In the genomic region with DNA sequence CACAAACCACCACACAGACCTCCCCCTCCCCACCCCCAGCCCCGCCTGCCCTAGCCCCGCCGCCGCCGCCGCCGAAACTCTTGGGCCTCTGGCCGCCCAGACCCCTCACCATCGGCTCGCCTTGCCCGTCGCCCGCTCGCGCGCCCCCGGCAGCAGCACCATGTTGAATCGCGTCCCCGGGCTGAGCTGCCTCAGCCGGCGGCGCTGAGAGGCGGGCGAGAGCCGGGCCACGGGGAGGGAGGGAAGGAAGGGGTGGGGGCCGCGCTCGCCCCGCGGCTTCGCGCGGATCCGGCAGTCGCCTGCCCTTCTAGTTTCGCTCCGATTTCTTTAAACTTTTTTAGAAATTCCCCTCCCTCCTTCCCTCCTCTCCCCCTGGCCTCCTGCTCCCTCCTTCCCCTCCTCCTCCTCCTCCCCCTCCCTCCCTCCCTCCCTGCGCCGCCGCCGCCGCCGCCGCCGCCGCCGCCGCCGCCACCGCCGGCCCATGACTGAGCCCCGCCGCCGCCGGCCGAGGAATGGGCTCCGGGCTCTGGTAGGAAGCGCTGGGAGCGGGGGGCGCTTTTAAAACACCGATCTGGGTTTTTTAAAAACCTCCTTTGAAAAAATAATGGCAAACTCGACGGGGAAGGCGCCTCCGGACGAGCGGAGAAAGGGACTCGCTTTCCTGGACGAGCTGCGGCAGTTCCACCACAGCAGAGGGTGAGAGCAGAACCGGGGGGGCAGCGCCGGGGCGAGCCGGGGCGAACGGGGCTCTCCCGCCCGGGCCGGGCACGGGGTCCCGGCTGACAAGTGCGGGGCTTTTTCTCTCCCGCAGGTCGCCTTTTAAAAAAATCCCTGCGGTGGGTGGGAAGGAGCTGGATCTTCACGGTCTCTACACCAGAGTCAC, we compare ENCODE assay signal across 8 cellular contexts.
A peak's percentile ranks its signal among the peaks of the same experiment; 100 is the strongest.
DNase-seq lines count a peak whose midpoint lies in the region; ATAC-seq lines count a peak whose summit lies in the region.

A gene with protein sequence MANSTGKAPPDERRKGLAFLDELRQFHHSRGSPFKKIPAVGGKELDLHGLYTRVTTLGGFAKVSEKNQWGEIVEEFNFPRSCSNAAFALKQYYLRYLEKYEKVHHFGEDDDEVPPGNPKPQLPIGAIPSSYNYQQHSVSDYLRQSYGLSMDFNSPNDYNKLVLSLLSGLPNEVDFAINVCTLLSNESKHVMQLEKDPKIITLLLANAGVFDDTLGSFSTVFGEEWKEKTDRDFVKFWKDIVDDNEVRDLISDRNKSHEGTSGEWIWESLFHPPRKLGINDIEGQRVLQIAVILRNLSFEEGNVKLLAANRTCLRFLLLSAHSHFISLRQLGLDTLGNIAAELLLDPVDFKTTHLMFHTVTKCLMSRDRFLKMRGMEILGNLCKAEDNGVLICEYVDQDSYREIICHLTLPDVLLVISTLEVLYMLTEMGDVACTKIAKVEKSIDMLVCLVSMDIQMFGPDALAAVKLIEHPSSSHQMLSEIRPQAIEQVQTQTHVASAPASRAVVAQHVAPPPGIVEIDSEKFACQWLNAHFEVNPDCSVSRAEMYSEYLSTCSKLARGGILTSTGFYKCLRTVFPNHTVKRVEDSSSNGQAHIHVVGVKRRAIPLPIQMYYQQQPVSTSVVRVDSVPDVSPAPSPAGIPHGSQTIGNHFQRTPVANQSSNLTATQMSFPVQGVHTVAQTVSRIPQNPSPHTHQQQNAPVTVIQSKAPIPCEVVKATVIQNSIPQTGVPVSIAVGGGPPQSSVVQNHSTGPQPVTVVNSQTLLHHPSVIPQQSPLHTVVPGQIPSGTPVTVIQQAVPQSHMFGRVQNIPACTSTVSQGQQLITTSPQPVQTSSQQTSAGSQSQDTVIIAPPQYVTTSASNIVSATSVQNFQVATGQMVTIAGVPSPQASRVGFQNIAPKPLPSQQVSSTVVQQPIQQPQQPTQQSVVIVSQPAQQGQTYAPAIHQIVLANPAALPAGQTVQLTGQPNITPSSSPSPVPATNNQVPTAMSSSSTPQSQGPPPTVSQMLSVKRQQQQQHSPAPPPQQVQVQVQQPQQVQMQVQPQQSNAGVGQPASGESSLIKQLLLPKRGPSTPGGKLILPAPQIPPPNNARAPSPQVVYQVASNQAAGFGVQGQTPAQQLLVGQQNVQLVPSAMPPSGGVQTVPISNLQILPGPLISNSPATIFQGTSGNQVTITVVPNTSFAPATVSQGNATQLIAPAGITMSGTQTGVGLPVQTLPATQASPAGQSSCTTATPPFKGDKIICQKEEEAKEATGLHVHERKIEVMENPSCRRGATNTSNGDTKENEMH (N-terminal part only) (plus strand): TSS at position 474 of the 883 bp plus-strand sequence. CDS start 131 bp downstream, at position 605.

- peak within 1 kb of the TSS; percentile 98 for H3K27ac ChIP-seq in effector memory CD4-positive, alpha-beta T cell (ENCODE audit: insufficient read depth, low read length, poor library complexity, severe bottlenecking)

- no peaks in the 10 kb centered on the region for H3K9me3 ChIP-seq in effector memory CD4-positive, alpha-beta T cell (ENCODE audit: control insufficient read depth, low read length)

- no peaks in the 10 kb centered on the region for H3K27me3 Mint-ChIP-seq in memory B cell

- no peaks in the 10 kb centered on the region for H3K27me3 ChIP-seq in effector memory CD4-positive, alpha-beta T cell (replicated peaks; ENCODE audit: control insufficient read depth, insufficient read depth, low read length, poor library complexity, severe bottlenecking)

- H3K4me1 ChIP-seq in effector memory CD4-positive, alpha-beta T cell (ENCODE audit: control insufficient read depth, insufficient read depth, low read length, poor library complexity, severe bottlenecking), result peaks cover 9% of the 10 kb centered on the region

- no peaks in the 10 kb centered on the region for H3K9me3 Mint-ChIP-seq in memory B cell

- peaks cover 14% of the 10 kb centered on the region for H3K4me1 Mint-ChIP-seq in memory B cell

- DNase-seq in 8988T, result peak; percentile 38
- peak; percentile 58 for DNase-seq in NCI-H526 treated with DMSO at 0.1 percent for 48 hours (lab: John Stamatoyannopoulos, UW)
- peak; percentile 88 for DNase-seq in activated CD8-positive, alpha-beta memory T cell treated with anti-CD3 and anti-CD28 coated beads for 24 hours
- DNase-seq in effector memory CD4-positive, alpha-beta T cell, result peak; percentile 55 to 57 (median 56)
- peak; percentile 54 to 73 for DNase-seq in memory B cell (ENCODE audit: low spot score in 2 of 2)
- DNase-seq in stimulated activated CD4-positive, alpha-beta T cell treated with anti-CD3 and anti-CD28 coated beads, TNF-alpha, amount 100 ng/mL, for 48 hours (ENCODE audit: low read depth in 3 of 3), result peak; percentile 33 to 56 (median 42)

- no peaks in the 10 kb centered on the region for H3K36me3 ChIP-seq in effector memory CD4-positive, alpha-beta T cell (ENCODE audit: control insufficient read depth, insufficient read depth, low read length)

- H3K36me3 Mint-ChIP-seq in memory B cell, result no peaks in the 10 kb centered on the region

- peak within 1 kb of the TSS; percentile 94 for H3K27ac Mint-ChIP-seq in memory B cell

- peak within 1 kb of the TSS; percentile 100 for H3K4me3 Mint-ChIP-seq in memory B cell

- peak within 1 kb of the TSS; percentile 95 for H3K4me3 ChIP-seq in effector memory CD4-positive, alpha-beta T cell (ENCODE audit: insufficient read depth, low read depth, low read length, poor library complexity, severe bottlenecking)

- ATAC-seq in GM18858 (IDR thresholded peaks at IDR 0.05; ENCODE audit: unreplicated experiment), result peak; percentile 3
- ATAC-seq in HG03095 (IDR thresholded peaks at IDR 0.05; ENCODE audit: unreplicated experiment), result peak; percentile 9
- peak; percentile 16 for ATAC-seq in memory B cell (ENCODE audit: low read depth)

Comparison
In these comparisons a context has a peak if more than half of its experiments do, and no peak if none do; other contexts are left out.
1. Peak in every context shown above with its lines: DNase-seq, ATAC-seq, H3K4me3 ChIP-seq and H3K27ac ChIP-seq.
2. DNase-seq: peak in every context shown above with its lines; median percentile 88 in activated CD8-positive, alpha-beta memory T cell treated with anti-CD3 and anti-CD28 coated beads for 24 hours; 64 in memory B cell; 58 in NCI-H526 treated with DMSO at 0.1 percent for 48 hours; 56 in effector memory CD4-positive, alpha-beta T cell; 42 in stimulated activated CD4-positive, alpha-beta T cell treated with anti-CD3 and anti-CD28 coated beads, TNF-alpha, amount 100 ng/mL, for 48 hours; 38 in 8988T.